8 cellular contexts compared by ENCODE assay signal in the genomic region with DNA sequence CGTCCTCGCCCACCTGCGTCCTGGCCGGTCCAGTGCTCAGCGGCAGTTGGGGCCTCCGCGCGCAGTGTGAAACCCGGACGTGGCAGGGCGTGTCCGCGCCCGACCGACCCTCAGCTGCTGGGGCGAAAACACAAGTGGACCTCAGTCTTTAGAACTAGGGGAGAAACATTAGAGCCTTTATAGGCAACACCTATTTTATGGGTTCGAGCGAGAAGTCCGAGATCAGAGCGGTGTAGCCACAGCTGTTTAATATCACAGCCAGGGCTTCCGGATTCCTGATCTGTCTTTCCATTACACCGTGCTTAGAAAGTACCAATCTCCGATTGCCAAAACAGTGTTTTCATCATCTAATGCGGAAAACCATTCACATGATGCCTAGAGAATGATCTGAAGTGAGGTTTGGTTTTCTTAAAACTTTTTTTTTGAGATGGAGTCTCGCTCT. TPM values are rescaled to one million over a fixed set of nuclear protein-coding genes. Genes with fewer than 3 reads are reported as not detected.
DNase-seq lines count a peak whose midpoint lies in the region; ATAC-seq, FAIRE-seq and TF ChIP-seq lines count a peak whose summit lies in the region.

No MANE protein-coding gene starts in this region.

- H3K9me3 Mint-ChIP-seq in astrocyte (ENCODE audit: unreplicated experiment) = no peaks in the 10 kb centered on the region
- no peaks in the 10 kb centered on the region for H3K9me3 Mint-ChIP-seq in immature natural killer cell

- H3K36me3 ChIP-seq in astrocyte (ENCODE audit: insufficient read depth, low read length) = no peaks in the 10 kb centered on the region
- H3K36me3 ChIP-seq in stomach = peaks cover 0 to 23% (median 15%) of the 10 kb centered on the region in 4 donors

- peaks cover 21% of the 10 kb centered on the region for H3K79me2 ChIP-seq in astrocyte (ENCODE audit: insufficient read depth, low read length)

- H2AFZ ChIP-seq in astrocyte (ENCODE audit: low read depth, low read length) = peak overlapping the region; percentile 92

- H3K27ac Mint-ChIP-seq in astrocyte (ENCODE audit: unreplicated experiment) (peak overlapping the region; percentile 50), immature natural killer cell (peak overlapping the region; percentile 49 to 98 (median 96))

- H3K9me3 ChIP-seq in astrocyte (ENCODE audit: insufficient read depth, low read depth, low read length) (no peaks in the 10 kb centered on the region), stomach (no peaks in the 10 kb centered on the region)

- intact Hi-C loops in stomach (cut with DNase I; ENCODE audit: low total_unique reads) = no loop called here

- H3K36me3 Mint-ChIP-seq in astrocyte (ENCODE audit: low read depth, unreplicated experiment) (peaks cover 6% of the 10 kb centered on the region), immature natural killer cell (peaks cover 0 to 4% (median 3%) of the 10 kb centered on the region in 3 donors)

- peaks cover 5% of the 10 kb centered on the region for H3K4me1 Mint-ChIP-seq in astrocyte (ENCODE audit: low read depth, unreplicated experiment)
- H3K4me1 Mint-ChIP-seq in immature natural killer cell = peaks cover 29% of the 10 kb centered on the region in 2 donors

- H3K4me3 Mint-ChIP-seq in astrocyte (ENCODE audit: unreplicated experiment) (peak overlapping the region; percentile 100), immature natural killer cell (peak overlapping the region; percentile 94 to 100 (median 99))

- WGBS in stomach, 5 donors = 0 to 1% (median 0%) methylated on average over 23 to 25 of the region's 25 CpGs

- no peak for TF ChIP-seq CTCF in astrocyte (IDR thresholded peaks at IDR 0.05; ENCODE audit: insufficient read depth, low read depth, low read length)
- TF ChIP-seq CTCF in stomach (IDR thresholded peaks at IDR 0.05) = no peak

- no peak for TF ChIP-seq EP300 in stomach (IDR thresholded peaks at IDR 0.05)

- TF ChIP-seq POLR2A in stomach (IDR thresholded peaks at IDR 0.05) = no peak

- H3K4me1 ChIP-seq in astrocyte (ENCODE audit: insufficient read depth, low read length) = peaks cover 6% of the 10 kb centered on the region
- H3K4me1 ChIP-seq in stomach = peaks cover 14 to 34% (median 22%) of the 10 kb centered on the region in 4 donors

- peak overlapping the region; percentile 92 for H3K4me2 ChIP-seq in astrocyte (ENCODE audit: low read length)

- H3K27me3 ChIP-seq in astrocyte (ENCODE audit: insufficient read depth, low read length) (no peaks in the 10 kb centered on the region), stomach (no peaks in the 10 kb centered on the region)

- ATAC-seq in GM19395 (IDR thresholded peaks at IDR 0.05; ENCODE audit: unreplicated experiment) = peak; percentile 21

- H3K4me3 ChIP-seq in astrocyte (ENCODE audit: insufficient read depth, low read depth, low read length) (peak overlapping the region; percentile 95), stomach (peak overlapping the region; percentile 76 to 96 (median 86))

- peak; percentile 46 for DNase-seq in AG20443 (ENCODE audit: low spot score)
- DNase-seq in HK-2 (ENCODE audit: unreplicated experiment) = peak; percentile 36
- DNase-seq in astrocyte (ENCODE audit: low read depth) = peak; percentile 22
- DNase-seq in immature natural killer cell = no peak
- no peak for DNase-seq in stomach
- DNase-seq in NCI-H2227 treated with DMSO at 0.1 percent for 48 hours (lab: John Stamatoyannopoulos, UW) = no peak
- DNase-seq in NCI-H1436 (lab: John Stamatoyannopoulos, UW) = no peak

- H3K9ac ChIP-seq in astrocyte (ENCODE audit: low read length) = peak overlapping the region; percentile 91

- H3K27me3 Mint-ChIP-seq in astrocyte (ENCODE audit: low read depth, unreplicated experiment) (no peaks in the 10 kb centered on the region), immature natural killer cell (ENCODE audit: low read depth in 3 of 3) (peaks cover 6 to 9% (median 8%) of the 10 kb centered on the region in 3 donors)

- H3K27ac ChIP-seq in astrocyte (ENCODE audit: low read depth, low read length) = peak overlapping the region; percentile 87
- peak overlapping the region; percentile 99 to 100 (median 99) for H3K27ac ChIP-seq in stomach

- H4K20me1 ChIP-seq in astrocyte (ENCODE audit: insufficient read depth, low read length) = no peaks in the 10 kb centered on the region

- FAIRE-seq in astrocyte (lab: Jason Lieb, UNC) = no peak

RNA-seq across cellular contexts. Expression of a gene that starts 0.5 kb away (rescaled TPM):
- total RNA-seq in astrocyte = 3.6 and 5.6 TPM in 2 replicates
- polyA plus RNA-seq in immature natural killer cell = 1 to 10 TPM; 2.6 to 7.5 (median 4.7) TPM
- total RNA-seq in stomach = 1 to 10 TPM in 1 of 5 donors, under 1 TPM in 2, not detected in 2; 0.58 to 3.5 (median 0.87) TPM
- polyA plus RNA-seq in stomach = 1 to 10 TPM; 1.6 to 2.7 (median 2.4) TPM

RNA-seq across cellular contexts. Expression of a gene that starts 59.6 kb away (rescaled TPM):
- total RNA-seq in astrocyte (32.0 and 32.6 TPM in 2 replicates), stomach (10 to 100 TPM in 4 of 5 donors, not detected in 1; 25.2 to 63.8 (median 48.2) TPM)
- polyA plus RNA-seq in immature natural killer cell (100 to 1,000 TPM in 2 of 3 donors, 10 to 100 TPM in 1; 44.6 to 118 (median 110) TPM), stomach (10 to 100 TPM; 12.6 to 21.2 (median 15.0) TPM)

Comparison
In these comparisons a context has a peak if more than half of its experiments do, and no peak if none do; other contexts are left out.
1. DNase-seq: peak in AG20443 (single experiment), HK-2 (single experiment) and astrocyte (single experiment); none in immature natural killer cell (0 of 3), stomach (single experiment), NCI-H2227 treated with DMSO at 0.1 percent for 48 hours (single experiment) and NCI-H1436 (single experiment).